Comparison of ENCODE assay signal across 27 cellular contexts in genomic region chr3:66350601-66351000, GRCh38.
"Had no signal": no experiment of that assay in that cellular context is flagged by ENCODE, and none has a peak within 500 bp of the region (broad histone marks: within the 10 kb centered on the region; RNA-seq: fewer than 3 reads in every experiment).

No MANE protein-coding gene starts in this region.

- H3K9ac ChIP-seq: neural progenitor cell had no signal

- H3K27me3 Mint-ChIP-seq: activated CD4-positive, alpha-beta memory T cell treated with anti-CD3 and anti-CD28 coated beads, Interleukin-2, amount 10 ng/mL, durations not matched to agents 7 days and 5 days; activated CD4-positive, alpha-beta T cell treated with anti-CD3 and anti-CD28 coated beads, Interleukin-2, amount 10 ng/mL, durations not matched to agents 7 days and 5 days; activated T-helper 17 cell treated with anti-CD3 and anti-CD28 coated beads, Interleukin-2, amount 50 U/mL, for 72 hours; memory B cell; naive thymus-derived CD8-positive, alpha-beta T cell had no signal

- H3K9me3 Mint-ChIP-seq: activated T-cell treated with anti-CD3 and anti-CD28 coated beads, Interleukin-2, amount 50 U/mL, for 4 hours; activated T-helper 17 cell treated with anti-CD3 and anti-CD28 coated beads, Interleukin-2, amount 50 U/mL, for 72 hours had no signal

- FAIRE-seq: bronchial epithelial cell, colon, endometrium, kidney had no signal

- H3K27me3 ChIP-seq: neural progenitor cell, right atrium auricular region, spleen, suprapubic skin, tibial artery had no signal

- H3K4me3 Mint-ChIP-seq: activated CD4-positive, alpha-beta memory T cell treated with anti-CD3 and anti-CD28 coated beads, Interleukin-2, amount 10 ng/mL, durations not matched to agents 7 days and 5 days; activated CD4-positive, alpha-beta T cell treated with anti-CD3 and anti-CD28 coated beads, Interleukin-2, amount 10 ng/mL, durations not matched to agents 7 days and 5 days; activated T-cell treated with anti-CD3 and anti-CD28 coated beads, Interleukin-2, amount 50 U/mL, for 4 hours; activated T-helper 17 cell treated with anti-CD3 and anti-CD28 coated beads, Interleukin-2, amount 50 U/mL, for 72 hours; memory B cell; naive thymus-derived CD8-positive, alpha-beta T cell; neural progenitor cell; WTC11 had no signal

- H2AFZ ChIP-seq: neural progenitor cell had no signal

- H3K27ac Mint-ChIP-seq: activated CD4-positive, alpha-beta memory T cell treated with anti-CD3 and anti-CD28 coated beads, Interleukin-2, amount 10 ng/mL, durations not matched to agents 7 days and 5 days; activated CD4-positive, alpha-beta T cell treated with anti-CD3 and anti-CD28 coated beads, Interleukin-2, amount 10 ng/mL, durations not matched to agents 7 days and 5 days; activated T-helper 17 cell treated with anti-CD3 and anti-CD28 coated beads, Interleukin-2, amount 50 U/mL, for 72 hours; memory B cell; neural progenitor cell; WTC11 had no signal

- H3K4me1 Mint-ChIP-seq: memory B cell had no signal

- H3K36me3 ChIP-seq: neural progenitor cell, right atrium auricular region had no signal

- H3K4me2 ChIP-seq: neural progenitor cell had no signal

- H3K27ac ChIP-seq: epithelial cell of prostate, neural progenitor cell, right atrium auricular region, spleen, suprapubic skin, tibial artery had no signal

- DNase-seq: activated CD4-positive, alpha-beta memory T cell treated with anti-CD3 and anti-CD28 coated beads, Interleukin-2, amount 10 ng/mL, durations not matched to agents 7 days and 5 days; activated CD4-positive, alpha-beta T cell treated with anti-CD3 and anti-CD28 coated beads for 1 hour; activated CD4-positive, alpha-beta T cell treated with anti-CD3 and anti-CD28 coated beads, Interleukin-2, amount 10 ng/mL, durations not matched to agents 7 days and 5 days; activated gamma-delta T cell treated with Interleukin-2 at 50 U/mL for 16 hours; activated naive CD4-positive, alpha-beta T cell treated with anti-CD3 and anti-CD28 coated beads, Interleukin-2, amount 50 U/mL, for 16 hours; activated T-cell treated with anti-CD3 and anti-CD28 coated beads, Interleukin-2, amount 50 U/mL, for 4 hours; amygdala; effector CD8-positive, alpha-beta T cell; head of caudate nucleus; hippocampal formation; kidney; naive thymus-derived CD8-positive, alpha-beta T cell; occipital lobe; spleen; stimulated activated naive CD4-positive, alpha-beta T cell; T-helper 9 cell; tibial artery had no signal

- H3K9me3 ChIP-seq: right atrium auricular region, suprapubic skin, tibial artery had no signal

- H3K4me3 ChIP-seq: neural progenitor cell, right atrium auricular region, spleen, suprapubic skin, tibial artery had no signal

- H3K4me1 ChIP-seq: neural progenitor cell, spleen, suprapubic skin, tibial artery had no signal

- ATAC-seq: activated T-cell treated with anti-CD3 and anti-CD28 coated beads, Interleukin-2, amount 50 U/mL, for 4 hours; activated T-helper 17 cell treated with anti-CD3 and anti-CD28 coated beads, Interleukin-2, amount 50 U/mL, for 72 hours; naive thymus-derived CD8-positive, alpha-beta T cell; WTC11 had no signal
